Comparison of ENCODE assay signal across 14 cellular contexts in the genomic region with DNA sequence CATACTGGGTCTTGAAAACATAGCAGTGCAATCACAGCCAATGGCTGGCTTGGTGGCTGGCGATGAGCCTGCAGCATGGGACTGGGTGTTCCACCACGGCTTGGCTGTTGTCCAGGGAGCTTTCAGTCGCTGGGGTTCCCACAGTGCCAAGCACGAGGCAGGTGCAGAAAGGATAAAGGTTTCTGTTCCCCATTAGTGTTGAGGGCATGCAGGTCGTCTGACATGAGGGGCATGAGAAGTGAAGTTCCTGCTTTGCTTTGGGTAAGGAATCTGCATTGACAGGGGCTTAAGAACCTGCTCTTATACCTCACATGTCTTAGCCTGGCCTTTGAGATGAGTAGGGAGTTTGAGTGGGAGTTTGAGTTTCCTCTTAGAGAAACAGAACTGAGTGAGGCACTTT. TPM values are rescaled to one million over a fixed set of nuclear protein-coding genes. Genes with fewer than 3 reads are reported as not detected.
DNase-seq lines count a peak whose midpoint lies in the region; ATAC-seq and TF ChIP-seq lines count a peak whose summit lies in the region.
"Had no signal": no experiment of that assay in that cellular context is flagged by ENCODE, and none has a peak within 500 bp of the region (broad histone marks: within the 10 kb centered on the region; RNA-seq: fewer than 3 reads in every experiment).

No MANE protein-coding gene starts in this region.

- CTCF ChIA-PET in PC-9 (lab: Charles Lee) = no interaction called here

- ATAC-seq in GM19023 (IDR thresholded peaks at IDR 0.05; ENCODE audit: unreplicated experiment) (peak; percentile 46), HG02973 (IDR thresholded peaks at IDR 0.05; ENCODE audit: unreplicated experiment) (peak; percentile 49), GM19467 (IDR thresholded peaks at IDR 0.05; ENCODE audit: unreplicated experiment) (no peak), GM19328 (IDR thresholded peaks at IDR 0.05; ENCODE audit: unreplicated experiment) (no peak)
- ATAC-seq: foreskin keratinocyte, natural killer cell had no signal

- no peaks in the 10 kb centered on the region for H3K9me2 ChIP-seq in PC-9 (ENCODE audit: insufficient read depth)

- H3K4me1 ChIP-seq in PC-9 (replicated peaks; ENCODE audit: insufficient read depth) = no peaks in the 10 kb centered on the region
- H3K4me1 ChIP-seq: foreskin keratinocyte had no signal

- no peaks in the 10 kb centered on the region for H3K9me3 ChIP-seq in PC-9 (ENCODE audit: insufficient read depth, low read depth)

- BruUV-seq in PC-9 (replicated peaks; lab: Mats Ljungman, UMichigan) = no TSS peak

- H3K79me2 ChIP-seq in PC-9 (ENCODE audit: low read depth) = no peaks in the 10 kb centered on the region

- no peaks in the 10 kb centered on the region for H3K27me3 ChIP-seq in PC-9 (ENCODE audit: insufficient read depth, low read depth)

- intact Hi-C loops in PC-9 (cut with micrococcal nuclease; ENCODE audit: unreplicated experiment) = no loop called here

- H2AFZ ChIP-seq in PC-9 = 0 out of 2 replicates have a peak overlapping the region, but pooled peaks have one; percentile 13

- no peak for TF ChIP-seq CTCF in PC-9 (conservative IDR thresholded peaks at IDR 0.05)

- peak; percentile 6 for DNase-seq in COLO668 (lab: John Stamatoyannopoulos, UW; ENCODE audit: unreplicated experiment)
- no peak for DNase-seq in PC-9
- no peak for DNase-seq in epidermal melanocyte (ENCODE audit: insufficient read length, low spot score)
- no peak for DNase-seq in KG1 (lab: John Stamatoyannopoulos, UW)
- DNase-seq: foreskin keratinocyte, KBM-7, natural killer cell, NCI-H510A, WERI-Rb-1 had no signal

- no peak overlapping the region for H3K27ac ChIP-seq in PC-9
- H3K27ac ChIP-seq: foreskin keratinocyte, WERI-Rb-1 had no signal

- no peaks in the 10 kb centered on the region for H4K20me1 ChIP-seq in PC-9 (ENCODE audit: insufficient read depth)

- POLR2A ChIA-PET in PC-9 (lab: Charles Lee; ENCODE audit: unreplicated experiment) = no interaction called here

- no peaks in the 10 kb centered on the region for H3K36me3 ChIP-seq in PC-9 (ENCODE audit: low read depth)
- H3K36me3 ChIP-seq: WERI-Rb-1 had no signal

- H3K4me3 ChIP-seq in PC-9 = no peak overlapping the region

- H3K4me2 ChIP-seq in PC-9 = no peak overlapping the region

- no peaks in the 10 kb centered on the region for H3F3A ChIP-seq in PC-9 (ENCODE audit: insufficient read depth, low read depth)

RNA-seq across cellular contexts. Expression of a gene that starts 9.0 kb away (rescaled TPM):
- total RNA-seq in PC-9 (2021) = not detected in 2 replicates
- total RNA-seq: dermis microvascular lymphatic vessel endothelial cell, foreskin keratinocyte, natural killer cell had no signal

RNA-seq across cellular contexts. Expression of a gene that starts 43.5 kb away (rescaled TPM):
- not detected in 2 replicates for total RNA-seq in PC-9 (2021)
- total RNA-seq: dermis microvascular lymphatic vessel endothelial cell, foreskin keratinocyte, natural killer cell had no signal

Comparison
In these comparisons a context has a peak if more than half of its experiments do, and no peak if none do; other contexts are left out.
1. ATAC-seq: peak in GM19023 (single experiment) and HG02973 (single experiment); none in GM19467 (single experiment) and GM19328 (single experiment).